Comparison of ENCODE assay signal across 8 cellular contexts in genomic region chr14:20697273-20698017, GRCh38. TPM values are rescaled to one million over a fixed set of nuclear protein-coding genes. Genes with fewer than 3 reads are reported as not detected.
A peak's percentile ranks its signal among the peaks of the same experiment; 100 is the strongest.
DNase-seq lines count a peak whose midpoint lies in the region; ATAC-seq and TF ChIP-seq lines count a peak whose summit lies in the region.

No MANE protein-coding gene starts in this region.

- H4K20me1 ChIP-seq in osteoblast (ENCODE audit: insufficient read depth, low read length): no peaks in the 10 kb centered on the region

- H3K4me1 ChIP-seq in osteoblast (ENCODE audit: insufficient read depth, low read length): peaks cover 5% of the 10 kb centered on the region

- H3K27me3 ChIP-seq in osteoblast (ENCODE audit: insufficient read depth, low read length): no peaks in the 10 kb centered on the region

- H3K36me3 ChIP-seq in osteoblast (ENCODE audit: insufficient read depth, low read length): no peaks in the 10 kb centered on the region

- ATAC-seq in HG03342 (IDR thresholded peaks at IDR 0.05; ENCODE audit: unreplicated experiment): peak; percentile 69
- no peak for ATAC-seq in GM21723 (IDR thresholded peaks at IDR 0.05; ENCODE audit: unreplicated experiment)

- H3K4me2 ChIP-seq in osteoblast (ENCODE audit: insufficient read depth, low read length): peak overlapping the region; percentile 40

- TF ChIP-seq CTCF in foreskin fibroblast (IDR thresholded peaks at IDR 0.05; ENCODE audit: low read depth, low read length): peak; percentile 75
- peak; percentile 87 for TF ChIP-seq CTCF in osteoblast (IDR thresholded peaks at IDR 0.05; ENCODE audit: extremely low read depth, low read depth, low read length)

- H2AFZ ChIP-seq in osteoblast (ENCODE audit: low read length): peak overlapping the region; percentile 58

- no peak overlapping the region for H3K27ac ChIP-seq in osteoblast (ENCODE audit: low read depth, low read length)

- no peak overlapping the region for H3K4me3 ChIP-seq in foreskin fibroblast (ENCODE audit: low read depth in 1 of 2, low read length in 2 of 2)
- H3K4me3 ChIP-seq in osteoblast (ENCODE audit: insufficient read depth, low read length): no peak overlapping the region

- H3K9me3 ChIP-seq in osteoblast (ENCODE audit: low read depth, low read length): no peaks in the 10 kb centered on the region

- DNase-seq in DMS153 (lab: John Stamatoyannopoulos, UW) (peak; percentile 39), RKO (ENCODE audit: low spot score) (peak; percentile 92), foreskin fibroblast (peak; percentile 65 to 83), osteoblast (ENCODE audit: insufficient read length, low spot score, missing footprints) (peak; percentile 80), ureter (ENCODE audit: low spot score) (peak; percentile 65)
- peak; percentile 28 to 38 for DNase-seq in activated T-helper 1 cell treated with anti-CD3 and anti-CD28 coated beads, Interleukin-2, amount 50 U/mL, for 16 hours (ENCODE audit: low read depth in 1 of 2, low spot score in 1 of 2)

- no peaks in the 10 kb centered on the region for H3K79me2 ChIP-seq in osteoblast (ENCODE audit: insufficient read depth, low read length)

RNA-seq across cellular contexts. Expression of gene ANG, which starts 8.9 kb away (rescaled TPM):
- 7.2 and 8.3 TPM in 2 replicates for total RNA-seq in osteoblast
- total RNA-seq in ureter: 5.5 TPM

RNA-seq across cellular contexts. Expression of gene RNASE4, which starts 13.1 kb away (rescaled TPM):
- total RNA-seq in osteoblast (18.1 and 24.2 TPM in 2 replicates), ureter (26.5 TPM)

RNA-seq across cellular contexts. Expression of gene EDDM3A, which starts 48.2 kb away (rescaled TPM):
- total RNA-seq in osteoblast (not detected in 2 replicates), ureter (not detected)

RNA-seq across cellular contexts. Expression of gene OR6S1, which starts 56.0 kb away (rescaled TPM):
- total RNA-seq in osteoblast (not detected in 2 replicates), ureter (not detected)

Comparison
In these comparisons a context has a peak if more than half of its experiments do, and no peak if none do; other contexts are left out.
1. DNase-seq: peak in every context shown above with its lines; median percentile 92 in RKO; 80 in osteoblast; 74 in foreskin fibroblast; 65 in ureter; 39 in DMS153; 33 in activated T-helper 1 cell treated with anti-CD3 and anti-CD28 coated beads, Interleukin-2, amount 50 U/mL, for 16 hours.